Comparison of ENCODE assay signal across 11 cellular contexts in the genomic region with DNA sequence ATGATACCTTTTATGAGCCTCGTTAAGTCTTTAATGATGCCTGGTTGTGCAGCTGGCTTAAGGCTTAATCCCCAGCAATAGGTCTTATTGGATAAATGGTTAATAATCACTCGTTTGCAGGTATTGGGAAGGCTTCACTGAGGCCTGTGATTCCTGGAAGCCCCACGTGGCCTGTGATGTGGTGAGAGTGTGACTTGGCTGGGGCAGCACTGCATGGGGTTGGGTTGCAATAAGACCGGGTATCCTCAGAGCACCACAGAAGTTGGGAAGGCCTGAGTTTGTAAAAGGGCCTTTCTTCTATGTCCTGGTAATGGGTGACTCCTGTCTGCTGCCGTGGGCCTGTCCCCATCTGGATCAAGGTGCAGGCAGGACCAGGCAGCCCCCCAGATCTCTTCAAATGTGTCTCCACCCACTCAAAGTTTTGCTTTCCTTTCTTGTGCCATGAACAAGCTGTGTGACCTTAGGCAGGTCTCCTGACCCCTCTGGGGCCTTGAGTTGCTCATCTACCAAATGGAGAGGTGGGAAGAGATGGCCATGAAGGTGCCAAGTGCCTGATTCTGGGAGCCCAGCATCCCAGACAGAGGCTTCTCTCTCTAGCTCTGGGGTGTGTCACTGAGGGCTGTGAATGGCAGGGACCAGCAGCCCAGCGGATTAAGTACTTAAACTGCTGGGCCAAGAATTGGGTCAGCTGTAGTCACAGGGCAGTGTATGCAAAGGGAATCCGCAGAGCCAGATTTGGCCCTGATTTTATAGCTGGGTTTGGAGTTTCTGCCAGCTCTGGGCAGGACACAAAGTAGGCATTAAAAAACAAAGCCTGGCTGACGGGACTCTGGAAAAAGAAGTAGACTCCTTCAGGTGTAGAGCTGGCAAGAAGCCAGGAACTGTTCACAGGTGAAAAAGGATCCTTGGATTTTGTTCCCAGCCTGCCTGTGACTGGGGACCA. TPM values are rescaled to one million over a fixed set of nuclear protein-coding genes. Genes with fewer than 3 reads are reported as not detected.
DNase-seq lines count a peak whose midpoint lies in the region; ATAC-seq and TF ChIP-seq lines count a peak whose summit lies in the region.
"Had no signal": no experiment of that assay in that cellular context is flagged by ENCODE, and none has a peak within 500 bp of the region (broad histone marks: within the 10 kb centered on the region; RNA-seq: fewer than 3 reads in every experiment).

No MANE protein-coding gene starts in this region.

- 74 to 86% methylated on average over 8 of the region's 8 CpGs for WGBS in lung, 2 donors
- 48 to 61% methylated on average over 8 of the region's 8 CpGs for WGBS in aorta, 2 donors

- H3K27ac Mint-ChIP-seq in activated naive CD4-positive, alpha-beta T cell treated with anti-CD3 and anti-CD28 coated beads, Interleukin-2, amount 50 U/mL, for 24 hours: peak overlapping the region; percentile 91

- peaks cover 43% of the 10 kb centered on the region for H3K36me3 Mint-ChIP-seq in activated naive CD4-positive, alpha-beta T cell treated with anti-CD3 and anti-CD28 coated beads, Interleukin-2, amount 50 U/mL, for 24 hours

- H3K4me3 ChIP-seq in WERI-Rb-1 (ENCODE audit: low read depth, low read length) (peak overlapping the region; percentile 19), lung (no peak overlapping the region), aorta (ENCODE audit: low read length in 2 of 2) (no peak overlapping the region)
- H3K4me3 ChIP-seq: BLaER1 treated with 17β-estradiol and CSF1 and Interleukin-3, amounts not matched to agents 10 nM and 100 nM had no signal

- H3K9me3 Mint-ChIP-seq in activated naive CD4-positive, alpha-beta T cell treated with anti-CD3 and anti-CD28 coated beads, Interleukin-2, amount 50 U/mL, for 24 hours: no peaks in the 10 kb centered on the region

- H3K27me3 ChIP-seq in WERI-Rb-1 (ENCODE audit: insufficient read depth, low read depth, severe bottlenecking) (no peaks in the 10 kb centered on the region), lung (ENCODE audit: control insufficient read depth, insufficient read depth) (no peaks in the 10 kb centered on the region), aorta (ENCODE audit: control insufficient read depth in 1 of 2, insufficient read depth in 2 of 2, low read length in 1 of 2) (no peaks in the 10 kb centered on the region)
- H3K27me3 ChIP-seq: BLaER1 treated with 17β-estradiol and CSF1 and Interleukin-3, amounts not matched to agents 10 nM and 100 nM had no signal

- TF ChIP-seq CTCF in WERI-Rb-1 (IDR thresholded peaks at IDR 0.05; ENCODE audit: low read depth, low read length): no peak
- no peak for TF ChIP-seq CTCF in lung (IDR thresholded peaks at IDR 0.05; ENCODE audit: control extremely low read depth, extremely low read depth)

- no peak for DNase-seq in activated naive CD4-positive, alpha-beta T cell treated with Interleukin-2 at 50 U/mL for 16 hours
- DNase-seq in WERI-Rb-1 (peak; percentile 93), lung (ENCODE audit: low spot score) (no peak), aorta (no peak), DMS153 (lab: John Stamatoyannopoulos, UW) (no peak)
- DNase-seq: foreskin fibroblast, NCI-H446 had no signal

- H3K27me3 Mint-ChIP-seq in activated naive CD4-positive, alpha-beta T cell treated with anti-CD3 and anti-CD28 coated beads, Interleukin-2, amount 50 U/mL, for 24 hours: no peaks in the 10 kb centered on the region

- H3K9me3 ChIP-seq in WERI-Rb-1 (ENCODE audit: severe bottlenecking) (no peaks in the 10 kb centered on the region), lung (ENCODE audit: control insufficient read depth in 2 of 2, insufficient read depth in 1 of 2, low read length in 1 of 2) (no peaks in the 10 kb centered on the region), aorta (ENCODE audit: control insufficient read depth, low read length) (no peaks in the 10 kb centered on the region)

- peaks cover 8% of the 10 kb centered on the region for H3K36me3 ChIP-seq in WERI-Rb-1
- H3K36me3 ChIP-seq in lung (ENCODE audit: control insufficient read depth in 2 of 2, insufficient read depth in 2 of 2, low read length in 2 of 2): peaks cover 16 to 20% of the 10 kb centered on the region in 2 donors
- peaks cover 4 to 10% of the 10 kb centered on the region in 2 donors for H3K36me3 ChIP-seq in aorta (ENCODE audit: control insufficient read depth in 1 of 2, insufficient read depth in 2 of 2, low read length in 1 of 2)

- peak overlapping the region; percentile 71 for H3K27ac ChIP-seq in WERI-Rb-1
- H3K27ac ChIP-seq in lung (ENCODE audit: low read depth in 1 of 2, low read length in 1 of 2): peak overlapping the region; percentile 43 to 86
- H3K27ac ChIP-seq in aorta (ENCODE audit: low read depth in 1 of 2, low read length in 2 of 2): peak overlapping the region; percentile 25
- H3K27ac ChIP-seq: BLaER1 treated with 17β-estradiol and CSF1 and Interleukin-3, amounts not matched to agents 10 nM and 100 nM had no signal

- ATAC-seq in lung (ENCODE audit: insufficient read depth, low FRiP score) (no peak), aorta (ENCODE audit: low FRiP score) (no peak), GM21447 (IDR thresholded peaks at IDR 0.05; ENCODE audit: unreplicated experiment) (no peak), HG02623 (IDR thresholded peaks at IDR 0.05; ENCODE audit: unreplicated experiment) (no peak)

- peak overlapping the region; percentile 79 for H3K4me3 Mint-ChIP-seq in activated naive CD4-positive, alpha-beta T cell treated with anti-CD3 and anti-CD28 coated beads, Interleukin-2, amount 50 U/mL, for 24 hours

- H3K4me1 Mint-ChIP-seq in activated naive CD4-positive, alpha-beta T cell treated with anti-CD3 and anti-CD28 coated beads, Interleukin-2, amount 50 U/mL, for 24 hours: peaks cover 96% of the 10 kb centered on the region

- intact Hi-C loops in aorta (cut with DNase I): no loop called here

- H3K4me1 ChIP-seq in lung (ENCODE audit: control insufficient read depth in 2 of 2, insufficient read depth in 2 of 2, low read length in 2 of 2) (peaks cover 10 to 17% of the 10 kb centered on the region in 2 donors), aorta (ENCODE audit: control insufficient read depth in 1 of 2, insufficient read depth in 2 of 2, low read length in 2 of 2) (peaks cover 3% of the 10 kb centered on the region in 2 donors)

RNA-seq across cellular contexts. Expression of a gene that starts 24.4 kb away (rescaled TPM):
- total RNA-seq in lung: 100 to 1,000 TPM; 107 to 133 TPM
- 10 to 100 TPM; 22.9 to 55.2 TPM for polyA plus RNA-seq in lung
- 100 to 1,000 TPM; 105 to 213 TPM for total RNA-seq in aorta
- 10 to 100 TPM; 56.1 to 83.8 TPM for polyA plus RNA-seq in aorta
